21 cellular contexts compared by ENCODE assay signal in genomic region chr16:50188619-50189136, GRCh38. TPM values are rescaled to one million over a fixed set of nuclear protein-coding genes. Genes with fewer than 3 reads are reported as not detected.
A peak's percentile ranks its signal among the peaks of the same experiment; 100 is the strongest.
DNase-seq lines count a peak whose midpoint lies in the region; ATAC-seq and TF ChIP-seq lines count a peak whose summit lies in the region.
"Had no signal": no experiment of that assay in that cellular context is flagged by ENCODE, and none has a peak within 500 bp of the region (broad histone marks: within the 10 kb centered on the region; RNA-seq: fewer than 3 reads in every experiment).

No MANE protein-coding gene starts in this region.

- H3K4me3 Mint-ChIP-seq in WTC11 (no peak overlapping the region), type B pancreatic cell (peak overlapping the region; percentile 46)
- H3K4me3 Mint-ChIP-seq in activated CD8-positive, alpha-beta memory T cell treated with anti-CD3 and anti-CD28 coated beads, Interleukin-2, amount 10 ng/mL, durations not matched to agents 7 days and 5 days: no peak overlapping the region

- no peak overlapping the region for H3K27ac Mint-ChIP-seq in WTC11
- H3K27ac Mint-ChIP-seq in type B pancreatic cell: peak overlapping the region; percentile 87
- H3K27ac Mint-ChIP-seq in activated CD8-positive, alpha-beta memory T cell treated with anti-CD3 and anti-CD28 coated beads, Interleukin-2, amount 10 ng/mL, durations not matched to agents 7 days and 5 days: no peak overlapping the region

- CTCF ChIA-PET in SK-N-SH (lab: Yijun Ruan, JAX): interaction anchor here (1.0 kb wide), 1 partner anchor 164 kb away, joined by 4 read pairs; the partner anchor contains the start of gene CNEP1R1
- CTCF ChIA-PET in WTC11 (lab: Charles Lee): interaction anchor here (1.3 to 4.0 kb wide), 2 partner anchors 22 to 52 kb away, joined by 3 to 14 read pairs; no protein-coding TSS in a partner anchor
- CTCF ChIA-PET in activated CD8-positive, alpha-beta memory T cell treated with anti-CD3 and anti-CD28 coated beads, Interleukin-2, amount 10 ng/mL, durations not matched to agents 7 days and 5 days (lab: Charles Lee): interaction anchor here (2.8 kb wide), 1 partner anchor 22 kb away, joined by 10 read pairs; no protein-coding TSS in a partner anchor

- H4K20me1 ChIP-seq in SK-N-SH (ENCODE audit: insufficient read depth): no peaks in the 10 kb centered on the region; the same call in 1 of the 2 replicates

- H3K4me3 ChIP-seq in SK-N-SH (ENCODE audit: low read depth in 2 of 2, low read length in 1 of 2) (no peak overlapping the region), muscle layer of colon (ENCODE audit: low read depth in 1 of 2, low read length in 2 of 2) (no peak overlapping the region)
- H3K4me3 ChIP-seq: Peyer's patch, SJCRH30 had no signal

- ATAC-seq in SK-N-SH treated with all-trans-retinoic acid at 6 μM for 48 hours (0 out of 3 replicates have a peak, but pooled peaks have one; percentile 17), WTC11 (no peak), HG02759 (IDR thresholded peaks at IDR 0.05; ENCODE audit: unreplicated experiment) (no peak)
- no peak for ATAC-seq in activated CD8-positive, alpha-beta memory T cell treated with anti-CD3 and anti-CD28 coated beads, Interleukin-2, amount 10 ng/mL, durations not matched to agents 7 days and 5 days

- H3K4me1 Mint-ChIP-seq in WTC11 (peaks cover 21% of the 10 kb centered on the region), type B pancreatic cell (ENCODE audit: unreplicated experiment) (peaks cover 42% of the 10 kb centered on the region)
- H3K4me1 Mint-ChIP-seq in activated CD8-positive, alpha-beta memory T cell treated with anti-CD3 and anti-CD28 coated beads, Interleukin-2, amount 10 ng/mL, durations not matched to agents 7 days and 5 days: peaks cover 16% of the 10 kb centered on the region

- no peak for TF ChIP-seq EP300 in SK-N-SH (IDR thresholded peaks at IDR 0.05; ENCODE audit: borderline replicate concordance in 1 of 2, low read depth in 1 of 2, low read length in 1 of 2)

- TF ChIP-seq RAD21 in SK-N-SH (IDR thresholded peaks at IDR 0.05; ENCODE audit: low read length): no peak

- H3K9ac ChIP-seq in SK-N-SH (no peak overlapping the region), muscle layer of colon (ENCODE audit: low read length) (no peak overlapping the region)

- peaks cover 0 to 9% of the 10 kb centered on the region in 2 experiments; a peak in 2 of 4 replicates for H3K4me1 ChIP-seq in SK-N-SH (ENCODE audit: control insufficient read depth in 1 of 2, insufficient read depth in 2 of 2, low read depth in 1 of 2, low read length in 1 of 2)
- peaks cover 46% of the 10 kb centered on the region for H3K4me1 ChIP-seq in muscle layer of colon (ENCODE audit: insufficient read depth, low read length)
- H3K4me1 ChIP-seq: SJCRH30 had no signal

- no peak overlapping the region for H3K27ac ChIP-seq in SK-N-SH (ENCODE audit: low read depth in 2 of 2, low read length in 1 of 2)
- H3K27ac ChIP-seq in muscle layer of colon (ENCODE audit: low read depth, low read length): peak overlapping the region; percentile 10
- H3K27ac ChIP-seq: 22Rv1, Peyer's patch, SJCRH30 had no signal

- H3K79me2 ChIP-seq in SK-N-SH (ENCODE audit: insufficient read depth): peaks cover 98% of the 10 kb centered on the region

- no peak for DNase-seq in SK-N-SH
- DNase-seq in WTC11 (ENCODE audit: low spot score): no peak
- no peak for DNase-seq in type B pancreatic cell (ENCODE audit: extremely low spot score, unreplicated experiment)
- no peak for DNase-seq in activated CD8-positive, alpha-beta memory T cell treated with anti-CD3 and anti-CD28 coated beads, Interleukin-2, amount 10 ng/mL, durations not matched to agents 7 days and 5 days
- no peak for DNase-seq in activated CD8-positive, alpha-beta memory T cell treated with anti-CD3 and anti-CD28 coated beads for 24 hours
- DNase-seq: C1 segment of cervical spinal cord, GDM1, MM.1S, NCI-H1092 treated with DMSO at 0.1 percent for 48 hours, NCI-H146, NCI-H2029, NCI-H2171, NCI-H345, NCI-H524, NCI-H774, Peyer's patch, SJCRH30 had no signal

- H3K36me3 Mint-ChIP-seq in WTC11: no peaks in the 10 kb centered on the region
- H3K36me3 Mint-ChIP-seq in type B pancreatic cell: peaks cover 3% of the 10 kb centered on the region
- H3K36me3 Mint-ChIP-seq in activated CD8-positive, alpha-beta memory T cell treated with anti-CD3 and anti-CD28 coated beads, Interleukin-2, amount 10 ng/mL, durations not matched to agents 7 days and 5 days: peaks cover 3% of the 10 kb centered on the region

- H3K27me3 Mint-ChIP-seq in WTC11 (ENCODE audit: low read depth) (no peaks in the 10 kb centered on the region), type B pancreatic cell (no peaks in the 10 kb centered on the region)
- H3K27me3 Mint-ChIP-seq in activated CD8-positive, alpha-beta memory T cell treated with anti-CD3 and anti-CD28 coated beads, Interleukin-2, amount 10 ng/mL, durations not matched to agents 7 days and 5 days: no peaks in the 10 kb centered on the region

- WGBS in SK-N-SH (ENCODE audit: low lambda C conversion rate): 66% methylated on average over 3 of the region's 3 CpGs

- H3F3A ChIP-seq in SK-N-SH (replicated peaks; ENCODE audit: insufficient read depth): peaks cover 28% of the 10 kb centered on the region

- no peaks in the 10 kb centered on the region for H3K9me2 ChIP-seq in SK-N-SH

- H3K36me3 ChIP-seq in SK-N-SH (replicated peaks in 1 of 2; ENCODE audit: control insufficient read depth in 1 of 2, insufficient read depth in 2 of 2, low read length in 1 of 2) (no peaks in the 10 kb centered on the region), muscle layer of colon (ENCODE audit: insufficient read depth, low read length) (no peaks in the 10 kb centered on the region)
- H3K36me3 ChIP-seq: Peyer's patch, SJCRH30 had no signal

- no peak overlapping the region for H2AFZ ChIP-seq in SK-N-SH (ENCODE audit: low read depth)

- H3K27me3 ChIP-seq in SK-N-SH (ENCODE audit: insufficient read depth) (no peaks in the 10 kb centered on the region), muscle layer of colon (ENCODE audit: control insufficient read depth in 1 of 2, insufficient read depth in 2 of 2, low read length in 2 of 2) (no peaks in the 10 kb centered on the region)
- H3K27me3 ChIP-seq: Peyer's patch, SJCRH30 had no signal

- H3K9me3 Mint-ChIP-seq in WTC11: no peaks in the 10 kb centered on the region
- no peaks in the 10 kb centered on the region for H3K9me3 Mint-ChIP-seq in type B pancreatic cell
- H3K9me3 Mint-ChIP-seq in activated CD8-positive, alpha-beta memory T cell treated with anti-CD3 and anti-CD28 coated beads, Interleukin-2, amount 10 ng/mL, durations not matched to agents 7 days and 5 days (ENCODE audit: low read depth): no peaks in the 10 kb centered on the region

- H3K9me3 ChIP-seq in SK-N-SH (no peaks in the 10 kb centered on the region), muscle layer of colon (ENCODE audit: low read length) (no peaks in the 10 kb centered on the region)
- H3K9me3 ChIP-seq: Peyer's patch, SJCRH30 had no signal

- H3K4me2 ChIP-seq in SK-N-SH: no peak overlapping the region

- no peak for TF ChIP-seq CTCF in SK-N-SH (IDR thresholded peaks at IDR 0.05)
- TF ChIP-seq CTCF in WTC11 (IDR thresholded peaks at IDR 0.05): no peak
- TF ChIP-seq CTCF in type B pancreatic cell (conservative IDR thresholded peaks at IDR 0.05): no peak

- POLR2A ChIA-PET in SK-N-SH (lab: Yijun Ruan, JAX) (no interaction called here), WTC11 (lab: Charles Lee) (no interaction called here)

TF ChIP-seq in SK-N-SH treated with all-trans-retinoic acid at 6 μM for 48 hours, 23 proteins besides CTCF, POLR2A, EP300 and RAD21 (continues in another document):
- TF ChIP-seq ZNF565 (CRISPR knock-in tag; conservative IDR thresholded peaks at IDR 0.05; ENCODE audit: low read depth) (no peak), BACH2 (CRISPR knock-in tag; IDR thresholded peaks at IDR 0.05; ENCODE audit: borderline replicate concordance) (no peak), ESRRG (CRISPR knock-in tag; IDR thresholded peaks at IDR 0.05) (no peak), ZC3H10 (CRISPR knock-in tag; IDR thresholded peaks at IDR 0.05) (no peak), ZFP3 (CRISPR knock-in tag; IDR thresholded peaks at IDR 0.05) (no peak), TOX (CRISPR knock-in tag; IDR thresholded peaks at IDR 0.05; ENCODE audit: borderline replicate concordance) (no peak), ISL1 (CRISPR knock-in tag; IDR thresholded peaks at IDR 0.05) (no peak), PPARA (CRISPR knock-in tag; IDR thresholded peaks at IDR 0.05; ENCODE audit: borderline replicate concordance) (no peak)

TF ChIP-seq in WTC11, 78 proteins besides CTCF, POLR2A, EP300 and RAD21:
- TF ChIP-seq ZNF121 (CRISPR knock-in tag; IDR thresholded peaks at IDR 0.05): peak; percentile 89; the same call in 1 of the 2 replicates
- TF ChIP-seq TEAD4 (CRISPR knock-in tag; IDR thresholded peaks at IDR 0.05): no peak
- no peak for TF ChIP-seq FOXK1 (CRISPR knock-in tag; IDR thresholded peaks at IDR 0.05)
- TF ChIP-seq NR3C1 (CRISPR knock-in tag; conservative IDR thresholded peaks at IDR 0.05; ENCODE audit: low read depth): no peak
- TF ChIP-seq USF1 (CRISPR knock-in tag; IDR thresholded peaks at IDR 0.05): no peak
- TF ChIP-seq MYBL2 (CRISPR knock-in tag; IDR thresholded peaks at IDR 0.05): no peak

RNA-seq across cellular contexts. Expression of gene TENT4B, which starts 35.6 kb away (rescaled TPM):
- 5.6 and 6.7 TPM in 2 replicates for polyA plus RNA-seq in SK-N-SH (2012; rRNA removed)
- 6.1 and 6.6 TPM in 2 replicates for polyA plus RNA-seq in SK-N-SH (2012; cell fraction: cytosol; rRNA removed)
- polyA plus RNA-seq in SK-N-SH (2012; cell fraction: nucleus; rRNA removed): 4.4 and 10.1 TPM in 2 replicates
- 12.7 to 14.3 TPM (median 13.6 TPM) in 3 replicates for total RNA-seq in WTC11 (2021)
- 13.1 and 14.1 TPM in 2 replicates for total RNA-seq in type B pancreatic cell (ENCODE audit: low replicate concordance)
- 10 to 100 TPM; 18.5 to 19.7 TPM for total RNA-seq in activated CD8-positive, alpha-beta memory T cell treated with anti-CD3 and anti-CD28 coated beads, Interleukin-2, amount 10 ng/mL, durations not matched to agents 7 days and 5 days
